ENCODE assay signal across 8 cellular contexts in the genomic region with DNA sequence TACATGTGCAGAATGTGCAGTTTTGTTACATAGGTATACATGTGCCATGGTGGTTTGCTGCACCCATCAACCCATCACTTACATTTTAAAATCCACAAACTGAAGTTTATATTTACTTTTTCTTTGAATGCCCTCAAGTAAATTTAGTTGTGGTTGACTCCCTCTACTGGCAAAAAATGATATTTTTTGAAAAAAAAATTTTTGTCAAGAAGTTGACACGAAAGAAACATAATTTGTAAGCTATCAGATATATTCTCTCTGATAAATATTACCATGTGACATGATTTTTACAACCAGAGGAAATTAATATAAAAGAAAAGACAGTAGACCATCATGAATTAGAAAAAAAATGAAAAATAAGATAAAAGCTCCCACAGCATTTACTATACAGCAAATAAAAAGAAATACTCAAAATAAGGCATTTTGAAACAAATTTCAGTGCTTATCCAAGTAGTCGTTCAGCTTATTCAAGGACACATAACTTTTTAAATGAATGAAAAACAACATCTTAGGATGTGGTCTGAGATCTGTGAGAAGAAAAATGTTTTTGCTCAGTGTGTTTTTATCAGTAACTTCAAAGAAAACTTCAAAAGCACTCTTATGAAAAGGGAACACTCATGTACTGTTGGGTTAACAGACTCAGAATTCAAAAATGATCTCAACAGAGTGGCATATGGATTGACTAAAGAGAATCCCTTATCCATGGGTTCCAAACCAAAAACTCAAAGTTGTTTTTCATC. TPM values are rescaled to one million over a fixed set of nuclear protein-coding genes. Genes with fewer than 3 reads are reported as not detected.
A peak's percentile ranks its signal among the peaks of the same experiment; 100 is the strongest.
DNase-seq lines count a peak whose midpoint lies in the region; ATAC-seq and TF ChIP-seq lines count a peak whose summit lies in the region.

No MANE protein-coding gene starts in this region.

- H3K27me3 Mint-ChIP-seq in stimulated activated memory B cell treated with anti-CD40 and anti-IgM and Interleukin-4, amounts not matched to agents 10 μg/mL and 1 μg/mL and 100 μg/mL, for 72 hours: peaks cover 10% of the 10 kb centered on the region

- intact Hi-C loops in Right ventricle myocardium inferior (cut with DNase I): no loop called here

- peaks cover 2% of the 10 kb centered on the region for H3K9me3 ChIP-seq in cardiac muscle cell (ENCODE audit: low read depth)

- H3K36me3 Mint-ChIP-seq in stimulated activated memory B cell treated with anti-CD40 and anti-IgM and Interleukin-4, amounts not matched to agents 10 μg/mL and 1 μg/mL and 100 μg/mL, for 72 hours: no peaks in the 10 kb centered on the region

- no peak overlapping the region for H3K4me3 ChIP-seq in cardiac muscle cell

- DNase-seq in cardiac muscle cell (ENCODE audit: low read depth in 1 of 2, low spot score in 1 of 2): peak in 1 of 2 donors; percentile 20
- no peak for DNase-seq in Right ventricle myocardium inferior (ENCODE audit: missing footprints)
- peak; percentile 10 for DNase-seq in NCI-H1694 treated with DMSO at 0.1 percent for 48 hours (lab: John Stamatoyannopoulos, UW)
- peak; percentile 26 for DNase-seq in dermis blood vessel endothelial cell
- DNase-seq in superior temporal gyrus (ENCODE audit: extremely low spot score): peak; percentile 72
- no peak for DNase-seq in GM19240 (ENCODE audit: insufficient read length, low spot score)

- no peaks in the 10 kb centered on the region for H3K36me3 ChIP-seq in cardiac muscle cell

- H3K27ac Mint-ChIP-seq in stimulated activated memory B cell treated with anti-CD40 and anti-IgM and Interleukin-4, amounts not matched to agents 10 μg/mL and 1 μg/mL and 100 μg/mL, for 72 hours: no peak overlapping the region

- H3K4me1 Mint-ChIP-seq in stimulated activated memory B cell treated with anti-CD40 and anti-IgM and Interleukin-4, amounts not matched to agents 10 μg/mL and 1 μg/mL and 100 μg/mL, for 72 hours: peaks cover 8% of the 10 kb centered on the region

- H3K27me3 ChIP-seq in cardiac muscle cell: no peaks in the 10 kb centered on the region

- peaks cover 37% of the 10 kb centered on the region for H3K4me1 ChIP-seq in cardiac muscle cell (ENCODE audit: low read depth)

- TF ChIP-seq CTCF in cardiac muscle cell (IDR thresholded peaks at IDR 0.05; ENCODE audit: low read depth, low read length): peak; percentile 42

- H3K9me3 Mint-ChIP-seq in stimulated activated memory B cell treated with anti-CD40 and anti-IgM and Interleukin-4, amounts not matched to agents 10 μg/mL and 1 μg/mL and 100 μg/mL, for 72 hours: no peaks in the 10 kb centered on the region

- no peak for ATAC-seq in Right ventricle myocardium inferior
- ATAC-seq in stimulated activated memory B cell treated with anti-CD40 and anti-IgM and Interleukin-4, amounts not matched to agents 10 μg/mL and 1 μg/mL and 100 μg/mL, for 72 hours: no peak
- no peak for ATAC-seq in GM19397 (IDR thresholded peaks at IDR 0.05; ENCODE audit: unreplicated experiment)

- H3K27ac ChIP-seq in cardiac muscle cell: peak overlapping the region; percentile 8

- no peak overlapping the region for H3K4me3 Mint-ChIP-seq in stimulated activated memory B cell treated with anti-CD40 and anti-IgM and Interleukin-4, amounts not matched to agents 10 μg/mL and 1 μg/mL and 100 μg/mL, for 72 hours

RNA-seq across cellular contexts. Expression of a gene that starts 30.0 kb away (rescaled TPM):
- total RNA-seq in cardiac muscle cell (5.2 and 7.4 TPM in 2 replicates), Right ventricle myocardium inferior (5.4 TPM), dermis blood vessel endothelial cell (0.05 and 0.17 TPM in 2 replicates)
- polyA plus RNA-seq in cardiac muscle cell: 2.6 and 10.2 TPM in 2 replicates

Comparison
In these comparisons a context has a peak if more than half of its experiments do, and no peak if none do; other contexts are left out.
1. DNase-seq: peak in NCI-H1694 treated with DMSO at 0.1 percent for 48 hours (single experiment), dermis blood vessel endothelial cell (single experiment) and superior temporal gyrus (single experiment); none in Right ventricle myocardium inferior (single experiment) and GM19240 (single experiment).